1 cellular context compared by ENCODE assay signal in genomic region chr11:119011476-119011875, GRCh38.
TF ChIP-seq lines count a peak whose summit lies in the region.

No MANE protein-coding gene starts in this region.

TF ChIP-seq in HepG2, 621 proteins besides CTCF, POLR2A, EP300 and RAD21:
- TF ChIP-seq RNF2 (conservative IDR thresholded peaks at IDR 0.05; ENCODE audit: low read depth) (no peak), ETV6 (CRISPR knock-in tag; conservative IDR thresholded peaks at IDR 0.05) (no peak), NR1H2 (CRISPR knock-in tag; IDR thresholded peaks at IDR 0.05; ENCODE audit: borderline replicate concordance, low read depth) (no peak), SIN3B (IDR thresholded peaks at IDR 0.05; ENCODE audit: low read length) (no peak), MXD1 (CRISPR knock-in tag; IDR thresholded peaks at IDR 0.05) (no peak), ZGPAT (CRISPR knock-in tag; IDR thresholded peaks at IDR 0.05) (no peak), ZBTB7A (CRISPR knock-in tag; IDR thresholded peaks at IDR 0.05) (no peak)
